Comparison of ENCODE assay signal across 9 cellular contexts in genomic region chr17:5078106-5079028, GRCh38. TPM values are rescaled to one million over a fixed set of nuclear protein-coding genes. Genes with fewer than 3 reads are reported as not detected.
DNase-seq lines count a peak whose midpoint lies in the region; ATAC-seq and TF ChIP-seq lines count a peak whose summit lies in the region.
"Had no signal": no experiment of that assay in that cellular context is flagged by ENCODE, and none has a peak within 500 bp of the region (broad histone marks: within the 10 kb centered on the region; RNA-seq: fewer than 3 reads in every experiment).

ZFP3 (plus strand) TSS chr17:5078467; CDS start chr17:5091505, 13,038 bp downstream.

- 0 to 1% (median 1%) methylated on average over 72 to 75 of the region's 75 CpGs for WGBS in psoas muscle, 3 donors
- 1 to 2% methylated on average over 36 to 40 of the region's 75 CpGs for WGBS in upper lobe of left lung, 2 donors

- H3K4me1 ChIP-seq in SJCRH30 (no peaks in the 10 kb centered on the region), psoas muscle (peaks cover 10% of the 10 kb centered on the region), upper lobe of left lung (peaks cover 10 to 15% (median 12%) of the 10 kb centered on the region in 4 donors)

- H3K27ac ChIP-seq in SJCRH30 (peak within 1 kb of the TSS; percentile 70), psoas muscle (peak within 1 kb of the TSS; percentile 95), upper lobe of left lung (peak within 1 kb of the TSS; percentile 79 to 85 (median 82))

- ATAC-seq in GM19395 (IDR thresholded peaks at IDR 0.05; ENCODE audit: unreplicated experiment) (peak; percentile 79), Right ventricle myocardium superior (ENCODE audit: poor library complexity) (peak; percentile 98), psoas muscle (peak; percentile 98 to 99 (median 99)), upper lobe of left lung (ENCODE audit: low FRiP score in 2 of 2) (peak; percentile 97 to 98)
- peak; percentile 90 to 94 for ATAC-seq in activated naive CD4-positive, alpha-beta T cell treated with anti-CD3 and anti-CD28 coated beads, Interleukin-2, amount 50 U/mL, for 72 hours
- ATAC-seq: Panc1 had no signal

- peak; percentile 12 for TF ChIP-seq CTCF in psoas muscle (IDR thresholded peaks at IDR 0.05)
- TF ChIP-seq CTCF in upper lobe of left lung (IDR thresholded peaks at IDR 0.05) = peak in 2 of 6 experiments; percentile 18 to 35

- H3K9me3 Mint-ChIP-seq in activated naive CD4-positive, alpha-beta T cell treated with anti-CD3 and anti-CD28 coated beads, Interleukin-2, amount 50 U/mL, for 72 hours = peaks cover 4 to 15% of the 10 kb centered on the region in 2 donors

- peak in 3 of 4 donors; percentile 46 to 70 (median 67) for TF ChIP-seq POLR2A in upper lobe of left lung (IDR thresholded peaks at IDR 0.05)

- DNase-seq in CD1c-positive myeloid dendritic cell (ENCODE audit: extremely low spot score) = peak; percentile 87
- peak; percentile 10 for DNase-seq in HS-5 (ENCODE audit: low read depth)
- DNase-seq in SJCRH30 = peak; percentile 84 to 85
- DNase-seq in activated naive CD4-positive, alpha-beta T cell treated with anti-CD3 and anti-CD28 coated beads, Interleukin-2, amount 50 U/mL, for 72 hours (ENCODE audit: low spot score in 2 of 2) = peak; percentile 78 to 86
- DNase-seq in Right ventricle myocardium superior = peak; percentile 92
- DNase-seq in psoas muscle = peak; percentile 92 to 95
- DNase-seq in upper lobe of left lung = peak; percentile 88 to 97

- H3K36me3 Mint-ChIP-seq in activated naive CD4-positive, alpha-beta T cell treated with anti-CD3 and anti-CD28 coated beads, Interleukin-2, amount 50 U/mL, for 72 hours = peaks cover 19 to 39% of the 10 kb centered on the region in 2 donors

- H3K27me3 ChIP-seq in SJCRH30 = no peaks in the 10 kb centered on the region
- H3K27me3 ChIP-seq in psoas muscle (ENCODE audit: insufficient read depth in 3 of 3, low read length in 2 of 3) = peaks cover 0 to 2% (median 0%) of the 10 kb centered on the region in 3 donors
- no peaks in the 10 kb centered on the region for H3K27me3 ChIP-seq in upper lobe of left lung

- intact Hi-C loops in Right ventricle myocardium superior (cut with DNase I) (no loop called here), psoas muscle (cut with DNase I) (loop anchor here in 1 of 2 donors (5.0 kb wide), 2 partner anchors 34 to 141 kb away; partner anchors contain the start of gene ZNF232)

- H3K27ac Mint-ChIP-seq in activated naive CD4-positive, alpha-beta T cell treated with anti-CD3 and anti-CD28 coated beads, Interleukin-2, amount 50 U/mL, for 72 hours = peak within 1 kb of the TSS; percentile 89 to 90

- no peak for TF ChIP-seq EP300 in upper lobe of left lung (IDR thresholded peaks at IDR 0.05)

- H3K36me3 ChIP-seq in SJCRH30 (no peaks in the 10 kb centered on the region), psoas muscle (ENCODE audit: insufficient read depth in 1 of 2, low read depth in 1 of 2) (peaks cover 3 to 11% of the 10 kb centered on the region in 2 donors), upper lobe of left lung (peaks cover 0 to 1% (median 0%) of the 10 kb centered on the region in 4 donors)

- no peaks in the 10 kb centered on the region for H3K9me3 ChIP-seq in SJCRH30 (replicated peaks)
- H3K9me3 ChIP-seq in psoas muscle = no peaks in the 10 kb centered on the region
- H3K9me3 ChIP-seq in upper lobe of left lung = peaks cover 0 to 3% (median 0%) of the 10 kb centered on the region in 4 donors

- H3K4me3 ChIP-seq in SJCRH30 (peak within 1 kb of the TSS; percentile 60), psoas muscle (peak within 1 kb of the TSS; percentile 82), upper lobe of left lung (peak within 1 kb of the TSS; percentile 62 to 81 (median 78))

RNA-seq across cellular contexts. Expression of gene ZFP3, which starts in this region (rescaled TPM):
- 1.7 and 1.8 TPM in 2 replicates for total RNA-seq in SJCRH30 (2014; rRNA removed; shearing (Covaris generic))
- total RNA-seq in activated naive CD4-positive, alpha-beta T cell treated with anti-CD3 and anti-CD28 coated beads, Interleukin-2, amount 50 U/mL, for 72 hours = 1 to 10 TPM in 1 of 2 donors, under 1 TPM in 1; 0.73 to 1.7 TPM
- total RNA-seq in Right ventricle myocardium superior (9.3 TPM), psoas muscle (10 to 100 TPM in 1 of 4 donors, 1 to 10 TPM in 3; 6.8 to 12.3 (median 8.0) TPM), upper lobe of left lung (1 to 10 TPM in 5 of 6 donors, under 1 TPM in 1; 0.89 to 9.7 (median 5.3) TPM)
- polyA plus RNA-seq in psoas muscle = 10 to 100 TPM in 1 of 3 donors, 1 to 10 TPM in 2; 3.7 to 11.2 (median 3.9) TPM

Comparison
In these comparisons a context has a peak if more than half of its experiments do, and no peak if none do; other contexts are left out.
1. Peak in every context shown above with its lines: DNase-seq, ATAC-seq, H3K4me3 ChIP-seq and H3K27ac ChIP-seq.
2. DNase-seq: peak in every context shown above with its lines; median percentile 94 in psoas muscle; 92 in upper lobe of left lung; 92 in Right ventricle myocardium superior; 87 in CD1c-positive myeloid dendritic cell; 84 in SJCRH30; 82 in activated naive CD4-positive, alpha-beta T cell treated with anti-CD3 and anti-CD28 coated beads, Interleukin-2, amount 50 U/mL, for 72 hours; 10 in HS-5.